9 cellular contexts compared by ENCODE assay signal in the genomic region with DNA sequence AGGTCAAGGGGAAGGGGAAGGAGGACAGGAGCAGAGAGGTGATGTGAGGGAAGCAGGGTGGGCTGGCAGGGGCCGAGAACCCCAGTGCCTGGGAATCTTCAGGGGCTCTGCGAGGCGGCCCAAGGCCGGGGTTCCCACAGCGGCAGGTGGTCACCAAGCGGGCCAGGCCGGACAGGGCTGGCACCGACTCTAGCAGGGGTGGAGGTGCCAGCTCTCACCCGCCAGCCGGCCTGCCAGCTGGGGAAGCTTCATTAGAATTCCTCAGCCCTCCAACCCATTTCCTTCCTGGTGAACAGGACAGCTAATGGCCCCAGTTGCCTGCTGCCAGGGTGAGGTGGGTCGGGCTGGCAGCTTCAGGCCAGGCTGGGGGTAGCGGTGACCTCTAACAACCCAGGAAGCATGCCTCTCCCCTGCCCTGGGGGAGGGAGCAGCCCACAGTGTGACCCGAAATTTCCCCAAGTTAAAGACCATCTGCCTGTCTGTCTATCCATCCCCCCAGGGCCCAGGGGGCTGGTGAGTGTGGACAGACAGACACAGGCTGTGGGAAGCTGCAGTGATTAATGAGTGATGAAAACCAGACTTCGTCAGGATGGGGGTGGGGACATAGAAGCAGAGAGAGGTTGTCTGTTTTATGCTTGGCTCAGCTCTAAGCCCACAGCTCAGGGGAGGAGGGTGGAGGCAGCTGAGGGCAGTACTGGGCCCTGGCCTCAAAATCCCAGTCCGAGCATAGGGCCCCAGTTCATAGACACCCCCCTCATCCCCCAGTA.
DNase-seq lines count a peak whose midpoint lies in the region; ATAC-seq, FAIRE-seq and TF ChIP-seq lines count a peak whose summit lies in the region.
"Had no signal": no experiment of that assay in that cellular context is flagged by ENCODE, and none has a peak within 500 bp of the region (broad histone marks: within the 10 kb centered on the region; RNA-seq: fewer than 3 reads in every experiment).

No MANE protein-coding gene starts in this region.

- no peak for ATAC-seq in GM21360 (IDR thresholded peaks at IDR 0.05; ENCODE audit: unreplicated experiment)

- peak; percentile 22 for FAIRE-seq in TTC549 (lab: Jason Lieb, UNC)

- no peaks in the 10 kb centered on the region for H3K36me3 ChIP-seq in BE2C

- H3K9me3 Mint-ChIP-seq in osteocyte (ENCODE audit: unreplicated experiment): no peaks in the 10 kb centered on the region

- DNase-seq in BE2C: peak; percentile 95
- DNase-seq in foreskin melanocyte: peak; percentile 41
- no peak for DNase-seq in osteocyte (ENCODE audit: extremely low spot score, unreplicated experiment)
- DNase-seq in NCI-H748 treated with DMSO at 0.1 percent for 48 hours (lab: John Stamatoyannopoulos, UW): no peak
- no peak for DNase-seq in hippocampal formation (lab: John Stamatoyannopoulos, UW)
- DNase-seq in A172 (ENCODE audit: low spot score): no peak
- DNase-seq: activated CD4-positive, alpha-beta T cell treated with anti-CD3 and anti-CD28 coated beads for 1 hour had no signal

- peaks cover 49% of the 10 kb centered on the region for H3K4me1 ChIP-seq in BE2C

- no peaks in the 10 kb centered on the region for H3K27me3 Mint-ChIP-seq in osteocyte (ENCODE audit: unreplicated experiment)

- peaks cover 70% of the 10 kb centered on the region for H3K4me1 Mint-ChIP-seq in osteocyte (ENCODE audit: unreplicated experiment)

- H3K27ac Mint-ChIP-seq in osteocyte (ENCODE audit: unreplicated experiment): peak overlapping the region; percentile 99

- H3K4me3 ChIP-seq in BE2C (ENCODE audit: low read depth, low read length): no peak overlapping the region

- no peaks in the 10 kb centered on the region for H3K9me3 ChIP-seq in BE2C

- H3K36me3 Mint-ChIP-seq in osteocyte (ENCODE audit: unreplicated experiment): no peaks in the 10 kb centered on the region

- H3K27me3 ChIP-seq in BE2C: no peaks in the 10 kb centered on the region

- TF ChIP-seq CTCF in BE2C (IDR thresholded peaks at IDR 0.05; ENCODE audit: low read depth, low read length) (no peak), osteocyte (IDR thresholded peaks at IDR 0.05) (no peak)

- no peak overlapping the region for H3K4me3 Mint-ChIP-seq in osteocyte (ENCODE audit: unreplicated experiment)

Comparison
In these comparisons a context has a peak if more than half of its experiments do, and no peak if none do; other contexts are left out.
1. DNase-seq: peak in BE2C (single experiment) and foreskin melanocyte (single experiment); none in osteocyte (single experiment), NCI-H748 treated with DMSO at 0.1 percent for 48 hours (single experiment), hippocampal formation (0 of 2) and A172 (single experiment).